ENCODE assay signal across 22 cellular contexts in genomic region chrX:132407704-132408103, GRCh38.
DNase-seq lines count a peak whose midpoint lies in the region; ATAC-seq, FAIRE-seq and TF ChIP-seq lines count a peak whose summit lies in the region.
"Had no signal": no experiment of that assay in that cellular context is flagged by ENCODE, and none has a peak within 500 bp of the region (broad histone marks: within the 10 kb centered on the region; RNA-seq: fewer than 3 reads in every experiment).

No MANE protein-coding gene starts in this region.

- H3K36me3 ChIP-seq in HepG2 (replicated peaks in 1 of 2; ENCODE audit: control insufficient read depth in 1 of 2, insufficient read depth in 2 of 2, low read length in 2 of 2) (peaks cover 2 to 23% of the 10 kb centered on the region in 2 experiments; a peak in 1 of 5 replicates), right lobe of liver (peaks cover 0 to 8% (median 0%) of the 10 kb centered on the region in 4 donors), smooth muscle cell (ENCODE audit: low read depth) (no peaks in the 10 kb centered on the region)

- CTCF ChIA-PET in HepG2 (lab: Yijun Ruan, JAX; ENCODE audit: low intra/inter-chr PET ratio, low total read pairs), result no interaction called here

- FAIRE-seq in HepG2 (lab: Jason Lieb, UNC), result no peak
- FAIRE-seq: A549, H1 had no signal

- H3K27me3 ChIP-seq in HepG2 (ENCODE audit: control insufficient read depth in 1 of 2, insufficient read depth in 2 of 2, low read length in 2 of 2) (no peaks in the 10 kb centered on the region), right lobe of liver (no peaks in the 10 kb centered on the region), smooth muscle cell (ENCODE audit: low read depth) (no peaks in the 10 kb centered on the region)

- H3K4me1 ChIP-seq in HepG2 (ENCODE audit: insufficient read depth, low read length) (peaks cover 52% of the 10 kb centered on the region), right lobe of liver (no peaks in the 10 kb centered on the region), smooth muscle cell (ENCODE audit: low read depth) (peaks cover 22% of the 10 kb centered on the region)
- H3K4me1 ChIP-seq: A549 had no signal

- BruUV-seq in HepG2 (replicated peaks; lab: Mats Ljungman, UMichigan), result no TSS peak

- TF ChIP-seq POLR2A in HepG2 (IDR thresholded peaks at IDR 0.05; ENCODE audit: insufficient read depth in 1 of 2, low read depth in 2 of 2, low read length in 2 of 2) (no peak), right lobe of liver (IDR thresholded peaks at IDR 0.05) (no peak)

- no peak for TF ChIP-seq EP300 in HepG2 (IDR thresholded peaks at IDR 0.05; ENCODE audit: low read depth in 2 of 2, low read length in 2 of 2)
- TF ChIP-seq EP300 in HepG2 (CRISPR knock-in tag; IDR thresholded peaks at IDR 0.05; ENCODE audit: borderline replicate concordance), result no peak

- H3K4me3 ChIP-seq in HepG2 (replicated peaks in 1 of 3; ENCODE audit: insufficient read depth in 1 of 3, low read depth in 2 of 3, low read length in 3 of 3) (no peak overlapping the region), right lobe of liver (no peak overlapping the region), smooth muscle cell (no peak overlapping the region)
- H3K4me3 ChIP-seq: A549 had no signal

- TF ChIP-seq RAD21 in HepG2 (CRISPR knock-in tag; IDR thresholded peaks at IDR 0.05), result no peak

- H3K9ac ChIP-seq in HepG2 (ENCODE audit: insufficient read depth, low read depth, low read length), result no peak overlapping the region
- no peak overlapping the region for H3K9ac ChIP-seq in smooth muscle cell (ENCODE audit: low read depth)

- no peak overlapping the region for H3K27ac ChIP-seq in HepG2 (ENCODE audit: extremely low read length, insufficient read depth, low read length)
- H3K27ac ChIP-seq in right lobe of liver, result no peak overlapping the region
- no peak overlapping the region for H3K27ac ChIP-seq in smooth muscle cell (ENCODE audit: low read depth)
- H3K27ac ChIP-seq: A549 had no signal

- H3K79me2 ChIP-seq in HepG2 (ENCODE audit: insufficient read depth, low read length), result peaks cover 71% of the 10 kb centered on the region
- no peaks in the 10 kb centered on the region for H3K79me2 ChIP-seq in smooth muscle cell (ENCODE audit: low read depth)

- H2AFZ ChIP-seq in HepG2 (ENCODE audit: low read length) (no peak overlapping the region), smooth muscle cell (ENCODE audit: low read depth) (no peak overlapping the region)

- intact Hi-C loops in HepG2 (cut with micrococcal nuclease; ENCODE audit: unreplicated experiment), result no loop called here
- intact Hi-C loops in right lobe of liver (cut with DNase I), result no loop called here
- intact Hi-C loops in left colon (cut with DNase I, micrococcal nuclease), result no loop called here
- intact Hi-C loops in head of caudate nucleus (cut with DNase I), result no loop called here

- H3K9me3 ChIP-seq in HepG2 (ENCODE audit: low read length) (no peaks in the 10 kb centered on the region), right lobe of liver (no peaks in the 10 kb centered on the region), smooth muscle cell (replicated peaks; ENCODE audit: low read depth) (no peaks in the 10 kb centered on the region)
- H3K9me3 ChIP-seq: A549 had no signal

- H3K4me2 ChIP-seq in HepG2 (ENCODE audit: low read depth, low read length) (peak overlapping the region; percentile 32; the same call in 1 of the 2 replicates), smooth muscle cell (peak overlapping the region; percentile 7)
- H3K4me2 ChIP-seq: A549 had no signal

- H4K20me1 ChIP-seq in HepG2 (ENCODE audit: insufficient read depth, low read length) (peaks cover 15% of the 10 kb centered on the region; the same call in 1 of the 2 replicates), smooth muscle cell (ENCODE audit: low read depth) (no peaks in the 10 kb centered on the region)

- no peaks in the 10 kb centered on the region for H3F3A ChIP-seq in smooth muscle cell (ENCODE audit: low read depth)

- DNase-seq in HepG2 (ENCODE audit: low spot score) (no peak), right lobe of liver (no peak), NCI-H82 (lab: John Stamatoyannopoulos, UW) (peak; percentile 68), left colon (no peak), smooth muscle cell (lab: John Stamatoyannopoulos, UW; ENCODE audit: unreplicated experiment) (no peak), NCI-H187 (lab: John Stamatoyannopoulos, UW) (no peak), head of caudate nucleus (no peak), germinal center (ENCODE audit: low spot score) (no peak)
- DNase-seq: Calu3; CD4-positive, alpha-beta T cell; DMS79; Karpas-422; MM.1S; NCI-H1417 treated with DMSO at 0.1 percent for 48 hours; NCI-H2081; NCI-H446; NCI-H774; Right ventricle myocardium superior had no signal

- TF ChIP-seq CTCF in HepG2 (CRISPR knock-in tag; IDR thresholded peaks at IDR 0.05) (no peak), right lobe of liver (IDR thresholded peaks at IDR 0.05) (no peak), smooth muscle cell (IDR thresholded peaks at IDR 0.05; ENCODE audit: borderline replicate concordance, insufficient read depth, poor library complexity, severe bottlenecking) (no peak)

- in situ Hi-C loops in HepG2 (cut with HindIII; ENCODE audit: extremely low pct_ligation_motif_present, low pct_unique_long_range_greater_than_20kb), result loop anchor here (10.0 kb wide), 1 partner anchor 197 kb away; no protein-coding TSS in a partner anchor

- 88% methylated on average over 1 of the region's 1 CpG for WGBS in HepG2 (ENCODE audit: low lambda C conversion rate)
- 44% methylated on average over 1 of the region's 1 CpG for WGBS in right lobe of liver (ENCODE audit: insufficient coverage, low coverage, low lambda C conversion rate, missing lambda C conversion rate)
- 24% methylated on average over 1 of the region's 1 CpG for WGBS in smooth muscle cell (ENCODE audit: low lambda C conversion rate)

- no peak for ATAC-seq in HepG2
- ATAC-seq in right lobe of liver, result no peak
- peak; percentile 44 for ATAC-seq in left colon
- ATAC-seq: A549, Panc1, SK-N-SH treated with all-trans-retinoic acid at 6 μM for 48 hours had no signal

- POLR2A ChIA-PET in HepG2 (lab: Yijun Ruan, JAX), result no interaction called here

TF ChIP-seq in HepG2, 621 proteins besides CTCF, POLR2A, EP300 and RAD21:
- TF ChIP-seq MXD3 (CRISPR knock-in tag; IDR thresholded peaks at IDR 0.05) (no peak), RBM22 (optimal IDR thresholded peaks at IDR 0.05; ENCODE audit: low read length) (peak; percentile 32), KAT7 (CRISPR knock-in tag; IDR thresholded peaks at IDR 0.05; ENCODE audit: borderline replicate concordance) (no peak), ZNF570 (CRISPR knock-in tag; IDR thresholded peaks at IDR 0.05; ENCODE audit: borderline replicate concordance) (no peak), HNF4G (IDR thresholded peaks at IDR 0.05; ENCODE audit: borderline replicate concordance, low read depth, low read length) (no peak), HNF4G (CRISPR knock-in tag; IDR thresholded peaks at IDR 0.05; ENCODE audit: borderline replicate concordance, low read depth) (no peak)
